8 cellular contexts compared by ENCODE assay signal in the genomic region with DNA sequence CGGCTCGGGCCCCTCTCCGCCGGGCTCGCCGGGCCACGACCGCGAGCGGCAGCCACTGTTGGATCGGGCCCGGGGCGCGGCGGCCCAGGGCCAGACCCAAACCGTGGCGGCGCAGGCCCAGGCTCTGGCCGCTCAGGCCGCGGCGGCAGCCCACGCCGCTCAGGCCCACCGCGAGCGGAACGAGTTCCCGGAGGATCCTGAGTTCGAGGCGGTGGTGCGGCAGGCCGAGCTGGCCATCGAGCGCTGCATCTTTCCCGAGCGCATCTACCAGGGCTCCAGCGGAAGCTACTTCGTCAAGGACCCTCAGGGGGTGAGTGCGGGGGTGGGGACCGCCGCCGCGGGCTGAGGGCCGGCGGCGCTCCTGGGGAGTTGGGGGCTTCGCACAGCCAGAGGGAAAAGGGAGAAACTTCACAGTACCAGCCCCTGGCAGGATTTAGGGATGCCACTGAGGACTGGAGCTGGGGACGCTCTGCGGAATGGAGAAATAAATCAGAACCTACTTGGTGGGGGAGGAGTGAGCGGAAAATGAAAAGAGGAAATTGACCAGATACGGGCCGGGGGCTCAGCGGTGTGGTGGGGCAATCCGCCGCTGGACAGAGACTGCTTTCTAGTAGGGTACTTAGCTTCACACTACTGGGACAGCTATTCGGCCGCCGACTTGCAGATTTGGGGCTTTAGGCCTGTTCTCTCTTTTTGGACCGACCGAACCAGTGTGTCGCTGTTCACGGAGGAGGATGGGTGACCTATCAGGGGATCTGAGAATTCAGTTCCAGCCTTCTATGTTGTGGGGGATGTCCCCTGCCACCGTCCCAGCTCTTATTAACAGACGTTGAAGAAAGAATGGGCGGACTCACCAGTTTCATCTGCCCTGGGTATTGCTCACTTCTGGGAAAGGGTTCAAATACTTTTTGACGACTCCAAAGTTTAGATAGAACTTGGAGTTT. TPM values are rescaled to one million over a fixed set of nuclear protein-coding genes. Genes with fewer than 3 reads are reported as not detected.
A peak's percentile ranks its signal among the peaks of the same experiment; 100 is the strongest.
DNase-seq lines count a peak whose midpoint lies in the region; ATAC-seq and TF ChIP-seq lines count a peak whose summit lies in the region.

No MANE protein-coding gene starts in this region.

- 0 out of 2 replicates have a peak, but pooled peaks cover 5% of the 10 kb centered on the region for H4K20me1 ChIP-seq in PC-3 (ENCODE audit: low read length)

- intact Hi-C loops in PC-3 (cut with micrococcal nuclease), result no loop called here
- intact Hi-C loops in body of pancreas (cut with DNase I), result no loop called here

- no peaks in the 10 kb centered on the region for H3K9me2 ChIP-seq in PC-3 (replicated peaks; ENCODE audit: low read length)

- H3K9me3 ChIP-seq in PC-3 (ENCODE audit: low read length), result no peaks in the 10 kb centered on the region
- H3K9me3 ChIP-seq in body of pancreas, result no peaks in the 10 kb centered on the region
- H3K9me3 ChIP-seq in skeletal muscle tissue (ENCODE audit: control insufficient read depth in 3 of 3, low read length in 3 of 3), result no peaks in the 10 kb centered on the region

- H3F3A ChIP-seq in PC-3 (ENCODE audit: low read length, unreplicated experiment), result no peaks in the 10 kb centered on the region

- 1 to 3% methylated on average over 22 to 46 of the region's 67 CpGs for WGBS in body of pancreas, 2 donors

- TF ChIP-seq CTCF in PC-3 (conservative IDR thresholded peaks at IDR 0.05; ENCODE audit: low read depth, low read length) (no peak), body of pancreas (IDR thresholded peaks at IDR 0.05) (no peak)

- H3K4me1 ChIP-seq in PC-3 (ENCODE audit: insufficient read depth, low read length), result peaks cover 12% of the 10 kb centered on the region
- H3K4me1 ChIP-seq in body of pancreas, result peaks cover 15% of the 10 kb centered on the region
- peaks cover 10 to 16% (median 11%) of the 10 kb centered on the region in 3 donors for H3K4me1 ChIP-seq in skeletal muscle tissue (ENCODE audit: control insufficient read depth in 3 of 3, insufficient read depth in 3 of 3, low read length in 3 of 3)

- peak overlapping the region; percentile 88 for H3K4me2 ChIP-seq in PC-3 (ENCODE audit: low read length)

- H3K27ac ChIP-seq in PC-3 (ENCODE audit: low read length) (no peak overlapping the region), body of pancreas (peak overlapping the region in 3 of 4 donors; percentile 62 to 79 (median 75)), skeletal muscle tissue (ENCODE audit: low read depth, low read length) (peak overlapping the region; percentile 82)

- peak overlapping the region; percentile 93 for H3K4me3 ChIP-seq in PC-3 (ENCODE audit: low read length)
- peak overlapping the region in 1 of 2 donors; percentile 83 for H3K4me3 ChIP-seq in body of pancreas
- peak overlapping the region; percentile 76 to 89 (median 86) for H3K4me3 ChIP-seq in skeletal muscle tissue (ENCODE audit: low read length in 3 of 3)

- H3K27me3 ChIP-seq in PC-3 (ENCODE audit: low read length), result no peaks in the 10 kb centered on the region
- no peaks in the 10 kb centered on the region for H3K27me3 ChIP-seq in body of pancreas
- no peaks in the 10 kb centered on the region for H3K27me3 ChIP-seq in skeletal muscle tissue (ENCODE audit: control insufficient read depth in 3 of 3, insufficient read depth in 3 of 3, low read length in 3 of 3)

- POLR2A ChIA-PET in PC-3 (lab: Charles Lee; ENCODE audit: unreplicated experiment), result interaction anchor here (0.6 kb wide), 3 partner anchors 46 to 74 kb away, joined by 3 to 12 read pairs (median 4); partner anchors contain the start of gene AVPI1

- peak overlapping the region; percentile 76 for H3K9ac ChIP-seq in PC-3 (ENCODE audit: low read length)
- H3K9ac ChIP-seq in skeletal muscle tissue (ENCODE audit: low read depth in 1 of 3, low read length in 3 of 3), result peak overlapping the region; percentile 84 to 86 (median 86)

- H3K36me3 ChIP-seq in PC-3 (ENCODE audit: low read depth, low read length) (peaks cover 12% of the 10 kb centered on the region; the same call in 1 of the 2 replicates), body of pancreas (replicated peaks in 1 of 2; ENCODE audit: insufficient read depth in 1 of 2, low read depth in 2 of 2) (peaks cover 0 to 3% of the 10 kb centered on the region in 2 donors), skeletal muscle tissue (ENCODE audit: control insufficient read depth in 3 of 3, insufficient read depth in 3 of 3, low read length in 3 of 3) (peaks cover 7 to 9% (median 8%) of the 10 kb centered on the region in 3 donors)

- TSS peak; percentile 77 for BruUV-seq in PC-3 (replicated peaks; lab: Mats Ljungman, UMichigan)

- CTCF ChIA-PET in PC-3 (lab: Charles Lee), result interaction anchor here (0.6 kb wide), 1 partner anchor 15 kb away, joined by 4 read pairs; no protein-coding TSS in a partner anchor

- peak; percentile 16 for ATAC-seq in HG02938 (IDR thresholded peaks at IDR 0.05; ENCODE audit: unreplicated experiment)
- peak; percentile 18 for ATAC-seq in PC-3
- ATAC-seq in body of pancreas, result peak; percentile 55

- TF ChIP-seq POLR2A in body of pancreas (IDR thresholded peaks at IDR 0.05), result peak in 2 of 3 donors; percentile 3

- peaks cover 48% of the 10 kb centered on the region for H3K79me2 ChIP-seq in PC-3 (ENCODE audit: low read length)

- peak overlapping the region; percentile 53; the same call in 1 of the 2 replicates for H2AFZ ChIP-seq in PC-3 (ENCODE audit: low read length)

- peak; percentile 40 for DNase-seq in NCI-H748 (lab: John Stamatoyannopoulos, UW; ENCODE audit: unreplicated experiment)
- DNase-seq in NCI-H748 treated with DMSO at 0.1 percent for 48 hours (lab: John Stamatoyannopoulos, UW), result no peak
- DNase-seq in PC-3, result no peak
- DNase-seq in body of pancreas, result peak; percentile 15 to 53 (median 28)
- DNase-seq in iPS-NIHi11 (ENCODE audit: low spot score), result peak; percentile 62
- no peak for DNase-seq in NCI-H1930 (lab: John Stamatoyannopoulos, UW)

RNA-seq across cellular contexts. Expression of gene PI4K2A, which starts 0.7 kb away (rescaled TPM):
- total RNA-seq in PC-3 (2014; rRNA removed) (18.7 and 19.4 TPM in 2 replicates), body of pancreas (1 to 10 TPM; 3.6 to 5.7 TPM), skeletal muscle tissue (5.2 TPM)

RNA-seq across cellular contexts. Expression of gene MORN4, which starts 7.8 kb away (rescaled TPM):
- total RNA-seq in PC-3 (2014; rRNA removed), result 6.5 and 12.9 TPM in 2 replicates
- 1 to 10 TPM; 4.9 to 8.3 TPM for total RNA-seq in body of pancreas
- total RNA-seq in skeletal muscle tissue, result 1.0 TPM

RNA-seq across cellular contexts. Expression of gene AVPI1, which starts 45.9 kb away (rescaled TPM):
- total RNA-seq in PC-3 (2014; rRNA removed) (40.7 and 44.5 TPM in 2 replicates), body of pancreas (10 to 100 TPM in 1 of 2 donors, 1 to 10 TPM in 1; 5.7 to 14.8 TPM), skeletal muscle tissue (5.2 TPM)

RNA-seq across cellular contexts. Expression of gene C10orf62, which starts 51.6 kb away (rescaled TPM):
- total RNA-seq in PC-3 (2014; rRNA removed) (not detected in 2 replicates), body of pancreas (1 to 10 TPM in 1 of 2 donors, not detected in 1; 1.3 TPM), skeletal muscle tissue (under 0.01 TPM)

RNA-seq across cellular contexts. Expression of gene HOGA1, which starts 57.0 kb away (rescaled TPM):
- total RNA-seq in PC-3 (2014; rRNA removed) (0.15 TPM in 1 of 2 replicates, not detected in the other), body of pancreas (10 to 100 TPM in 1 of 2 donors, 1 to 10 TPM in 1; 7.3 to 16.3 TPM), skeletal muscle tissue (1.6 TPM)

Comparison
In these comparisons a context has a peak if more than half of its experiments do, and no peak if none do; other contexts are left out.
1. DNase-seq: peak in NCI-H748 (single experiment), body of pancreas (4 of 4) and iPS-NIHi11 (single experiment); none in NCI-H748 treated with DMSO at 0.1 percent for 48 hours (single experiment), PC-3 (single experiment) and NCI-H1930 (0 of 2).
2. Peak in every context shown above with its lines, with median percentiles within 50 percentile points of each other: ATAC-seq.